In the genomic region with DNA sequence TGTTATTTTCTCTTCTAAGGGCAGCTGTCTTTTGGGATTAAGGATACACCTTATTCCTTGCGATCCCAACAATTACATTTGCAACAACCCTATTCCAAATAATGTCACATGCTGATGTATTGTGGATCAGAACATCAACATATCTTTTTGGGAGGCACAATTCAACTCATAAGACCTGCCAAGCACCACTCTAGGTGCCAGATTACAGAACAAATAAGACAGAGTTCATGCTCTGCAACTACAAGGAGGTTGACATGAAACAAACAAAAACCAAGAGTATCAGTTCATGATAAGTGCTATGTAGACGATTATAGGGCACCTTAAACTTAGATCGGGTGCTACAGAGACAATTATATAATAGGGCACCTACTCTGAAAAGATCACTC, we compare ENCODE assay signal across 18 cellular contexts.
A peak's percentile ranks its signal among the peaks of the same experiment; 100 is the strongest.
DNase-seq lines count a peak whose midpoint lies in the region; ATAC-seq and TF ChIP-seq lines count a peak whose summit lies in the region.
"Had no signal": no experiment of that assay in that cellular context is flagged by ENCODE, and none has a peak within 500 bp of the region (broad histone marks: within the 10 kb centered on the region; RNA-seq: fewer than 3 reads in every experiment).

No MANE protein-coding gene starts in this region.

- H3K4me1 Mint-ChIP-seq in neural progenitor cell = peaks cover 19% of the 10 kb centered on the region

- H3K36me3 ChIP-seq in GM23248 (ENCODE audit: low read depth) = no peaks in the 10 kb centered on the region
- H3K36me3 ChIP-seq in adipocyte (ENCODE audit: control insufficient read depth, insufficient read depth, low read length, severe bottlenecking) = no peaks in the 10 kb centered on the region
- H3K36me3 ChIP-seq in neural progenitor cell = no peaks in the 10 kb centered on the region

- no peaks in the 10 kb centered on the region for H4K20me1 ChIP-seq in GM23248 (ENCODE audit: insufficient read depth)
- H4K20me1 ChIP-seq in neural progenitor cell (ENCODE audit: low read depth) = no peaks in the 10 kb centered on the region

- no peak overlapping the region for H3K4me3 Mint-ChIP-seq in neural progenitor cell
- H3K4me3 Mint-ChIP-seq: activated T-helper 1 cell treated with anti-CD3 and anti-CD28 coated beads, Interleukin-12 subunit alpha, Interleukin-12 subunit beta, Interleukin-2, Interleukin-4 antibody, amounts not matched to agents 30 ng/mL and 10 ng/mL and 1 ng/mL, durations not matched to agents 14 hours and 24 hours and 36 hours; natural killer cell treated with Interleukin-12 subunit alpha and Interleukin-12 subunit beta and Interleukin-15 and Interleukin-18, amount 100 ng/mL, for 72 hours had no signal

- H3K9me3 Mint-ChIP-seq in neural progenitor cell = no peaks in the 10 kb centered on the region
- H3K9me3 Mint-ChIP-seq: activated T-helper 1 cell treated with anti-CD3 and anti-CD28 coated beads, Interleukin-12 subunit alpha, Interleukin-12 subunit beta, Interleukin-2, Interleukin-4 antibody, amounts not matched to agents 30 ng/mL and 10 ng/mL and 1 ng/mL, durations not matched to agents 14 hours and 24 hours and 36 hours; natural killer cell treated with Interleukin-12 subunit alpha and Interleukin-12 subunit beta and Interleukin-15 and Interleukin-18, amount 100 ng/mL, for 72 hours had no signal

- H3K27me3 ChIP-seq in GM23248 (replicated peaks; ENCODE audit: insufficient read depth) = no peaks in the 10 kb centered on the region
- H3K27me3 ChIP-seq in adipocyte (replicated peaks; ENCODE audit: control insufficient read depth, insufficient read depth, low read length) = no peaks in the 10 kb centered on the region
- H3K27me3 ChIP-seq in neural progenitor cell = no peaks in the 10 kb centered on the region

- peak overlapping the region; percentile 86 for H2AFZ ChIP-seq in GM23248
- H2AFZ ChIP-seq in neural progenitor cell (replicated peaks) = peak overlapping the region; percentile 11

- H3K4me1 ChIP-seq in GM23248 (ENCODE audit: insufficient read depth) (peaks cover 27% of the 10 kb centered on the region), adipocyte (ENCODE audit: control insufficient read depth, insufficient read depth, low read length) (peaks cover 34% of the 10 kb centered on the region), neural progenitor cell (no peaks in the 10 kb centered on the region)

- peak overlapping the region; percentile 50 for H3K4me3 ChIP-seq in GM23248
- H3K4me3 ChIP-seq in adipocyte (ENCODE audit: low read length) = peak overlapping the region; percentile 64
- no peak overlapping the region for H3K4me3 ChIP-seq in neural progenitor cell

- in situ Hi-C loops in GM23248 (cut with MboI) = no loop called here

- no peak overlapping the region for H3K27ac Mint-ChIP-seq in neural progenitor cell
- H3K27ac Mint-ChIP-seq: natural killer cell treated with Interleukin-12 subunit alpha and Interleukin-12 subunit beta and Interleukin-15 and Interleukin-18, amount 100 ng/mL, for 72 hours had no signal

- H3K9me3 ChIP-seq in GM23248 (ENCODE audit: low read depth) (no peaks in the 10 kb centered on the region), adipocyte (ENCODE audit: control insufficient read depth, low read length) (no peaks in the 10 kb centered on the region), neural progenitor cell (ENCODE audit: low read depth) (no peaks in the 10 kb centered on the region)

- H3K9ac ChIP-seq in GM23248 = peak overlapping the region; percentile 46
- no peak overlapping the region for H3K9ac ChIP-seq in adipocyte (ENCODE audit: low read length)
- no peak overlapping the region for H3K9ac ChIP-seq in neural progenitor cell

- H3K27ac ChIP-seq in GM23248 = 0 out of 2 replicates have a peak overlapping the region, but pooled peaks have one; percentile 7
- H3K27ac ChIP-seq in neural progenitor cell = no peak overlapping the region
- H3K27ac ChIP-seq: 22Rv1 had no signal

- no peak for ATAC-seq in HG02970 (IDR thresholded peaks at IDR 0.05; ENCODE audit: low FRiP score, unreplicated experiment)
- ATAC-seq: left ventricle myocardium superior; natural killer cell treated with Interleukin-12 subunit alpha and Interleukin-12 subunit beta and Interleukin-15 and Interleukin-18, amount 100 ng/mL, for 72 hours had no signal

- no peak for TF ChIP-seq CTCF in neural progenitor cell (IDR thresholded peaks at IDR 0.05)

- H3F3A ChIP-seq in GM23248 (ENCODE audit: insufficient read depth) (peaks cover 11% of the 10 kb centered on the region), neural progenitor cell (ENCODE audit: low read depth) (no peaks in the 10 kb centered on the region)

- H3K4me2 ChIP-seq in GM23248 (ENCODE audit: unreplicated experiment) (peak overlapping the region; percentile 76), neural progenitor cell (no peak overlapping the region)

- TF ChIP-seq POLR2A in erythroblast (IDR thresholded peaks at IDR 0.05; ENCODE audit: low read length) = no peak

- DNase-seq in NCI-H187 treated with DMSO at 0.1 percent for 48 hours (lab: John Stamatoyannopoulos, UW) = peak; percentile 39
- DNase-seq in NCI-H187 (lab: John Stamatoyannopoulos, UW) = no peak
- DNase-seq in GM23248 = no peak
- no peak for DNase-seq in adipocyte (ENCODE audit: low read depth)
- no peak for DNase-seq in neural progenitor cell (ENCODE audit: low spot score)
- DNase-seq in RPMI8226 = no peak
- DNase-seq in erythroblast (lab: John Stamatoyannopoulos, UW) = no peak
- DNase-seq: Calu3; dermis blood vessel endothelial cell; GOT3; left ventricle myocardium superior; NCI-H1092; NCI-H524 treated with DMSO at 0.1 percent for 48 hours; stimulated activated CD4-positive, alpha-beta T cell treated with anti-CD3 and anti-CD28 coated beads, Interleukin-4, amount 100 ng/mL, for 24 hours had no signal

- H3K79me2 ChIP-seq in GM23248 (ENCODE audit: insufficient read depth) = no peaks in the 10 kb centered on the region
- H3K79me2 ChIP-seq in neural progenitor cell (ENCODE audit: low read depth) = no peaks in the 10 kb centered on the region

- H3K27me3 Mint-ChIP-seq in neural progenitor cell (ENCODE audit: insufficient read depth, low read depth) = peaks cover 7% of the 10 kb centered on the region

- H3K36me3 Mint-ChIP-seq in neural progenitor cell = no peaks in the 10 kb centered on the region
- H3K36me3 Mint-ChIP-seq: natural killer cell treated with Interleukin-12 subunit alpha and Interleukin-12 subunit beta and Interleukin-15 and Interleukin-18, amount 100 ng/mL, for 72 hours had no signal

- H3K9me2 ChIP-seq in GM23248 (ENCODE audit: insufficient read depth) = no peaks in the 10 kb centered on the region

- WGBS in GM23248 (ENCODE audit: low coverage in 1 of 2, low lambda C conversion rate in 2 of 2, missing lambda C conversion rate in 2 of 2), 2 experiments = 62 to 67% methylated on average over 3 of the region's 3 CpGs
